In genomic region chr12:7072024-7072423, GRCh38 we compare ENCODE assay signal across 27 cellular contexts. TPM values are rescaled to one million over a fixed set of nuclear protein-coding genes. Genes with fewer than 3 reads are reported as not detected.
"Had no signal": no experiment of that assay in that cellular context is flagged by ENCODE, and none has a peak within 500 bp of the region (broad histone marks: within the 10 kb centered on the region; RNA-seq: fewer than 3 reads in every experiment).

No MANE protein-coding gene starts in this region.

- H3K27me3 ChIP-seq: heart left ventricle, left lung, sigmoid colon, spleen, suprapubic skin, tibial artery, uterus had no signal

- H3K9ac ChIP-seq: parathyroid adenoma had no signal

- H3K27ac ChIP-seq: heart left ventricle, left lung, parathyroid adenoma, psoas muscle, sigmoid colon, spleen, suprapubic skin, thoracic aorta, tibial artery, uterus had no signal

- H3K4me3 ChIP-seq: heart left ventricle, left lung, lung, mucosa of descending colon, psoas muscle, sigmoid colon, spleen, suprapubic skin, thoracic aorta, tibial artery, uterus had no signal

- FAIRE-seq: islet of Langerhans, small intestine had no signal

- H3K36me3 ChIP-seq: uterus had no signal

- DNase-seq: heart left ventricle; hypothalamus; immature natural killer cell; left cardiac atrium; left lung; mesendoderm; midbrain; mucosa of descending colon; naive thymus-derived CD4-positive, alpha-beta T cell; nucleus accumbens; psoas muscle; right cardiac atrium; sigmoid colon; small intestine; spleen; stimulated activated CD4-positive, alpha-beta T cell treated with anti-CD3 and anti-CD28 coated beads, Interleukin-4, amount 100 ng/mL, for 24 hours; stimulated activated naive CD4-positive, alpha-beta T cell; tibial artery; uterus had no signal

- H3K79me2 ChIP-seq: parathyroid adenoma had no signal

- H2AFZ ChIP-seq: parathyroid adenoma had no signal

- H3K4me1 ChIP-seq: parathyroid adenoma, uterus had no signal

- H3K9me3 ChIP-seq: heart left ventricle, left lung, mucosa of descending colon, psoas muscle, sigmoid colon, spleen, suprapubic skin, thoracic aorta, tibial artery, uterus had no signal

RNA-seq across cellular contexts. Expression of gene C1S, which starts 11.5 kb away (rescaled TPM):
- polyA plus RNA-seq: immature natural killer cell; naive thymus-derived CD4-positive, alpha-beta T cell had no signal

RNA-seq across cellular contexts. Expression of gene RBP5, which starts 56.7 kb away (rescaled TPM):
- total RNA-seq: kidney epithelial cell, myocyte, osteocyte had no signal
- polyA plus RNA-seq: immature natural killer cell; naive thymus-derived CD4-positive, alpha-beta T cell had no signal
